8 cellular contexts compared by ENCODE assay signal in genomic region chr19:13012690-13013608, GRCh38. TPM values are rescaled to one million over a fixed set of nuclear protein-coding genes. Genes with fewer than 3 reads are reported as not detected.
DNase-seq lines count a peak whose midpoint lies in the region; ATAC-seq and TF ChIP-seq lines count a peak whose summit lies in the region.

No MANE protein-coding gene starts in this region.

- H3K27ac ChIP-seq in gastrocnemius medialis, result peak overlapping the region; percentile 97 to 100 (median 99)

- in situ Hi-C loops in gastrocnemius medialis (cut with MboI; ENCODE audit: low sequenced_read_pairs in 4 of 4), result no loop called here

- DNase-seq in AG08395 (ENCODE audit: low spot score) (peak; percentile 74), HS-5 (ENCODE audit: low read depth) (peak; percentile 65), left cardiac atrium (peak; percentile 69), gastrocnemius medialis (peak; percentile 91 to 93), iPS-NIHi11 (ENCODE audit: low spot score) (no peak)
- DNase-seq in activated naive CD4-positive, alpha-beta T cell treated with anti-CD3 and anti-CD28 coated beads, Interleukin-2, amount 50 U/mL, for 16 hours, result peak; percentile 27
- DNase-seq in effector CD4-positive, alpha-beta T cell, result no peak

- peaks cover 71 to 79% of the 10 kb centered on the region in 2 donors for H3K4me1 ChIP-seq in gastrocnemius medialis

- no peak for TF ChIP-seq CTCF in gastrocnemius medialis (IDR thresholded peaks at IDR 0.05 in 4 of 5, conservative IDR thresholded peaks at IDR 0.05 in 1 of 5)

- no peaks in the 10 kb centered on the region for H3K9me3 ChIP-seq in gastrocnemius medialis

- peak; percentile 92 to 94 for TF ChIP-seq POLR2A in gastrocnemius medialis (IDR thresholded peaks at IDR 0.05)

- peak; percentile 29 to 57 for ATAC-seq in left cardiac atrium
- peak; percentile 55 to 74 for ATAC-seq in gastrocnemius medialis
- no peak for ATAC-seq in GM18861 (IDR thresholded peaks at IDR 0.05; ENCODE audit: unreplicated experiment)

- no peaks in the 10 kb centered on the region for H3K36me3 ChIP-seq in gastrocnemius medialis

- intact Hi-C loops in left cardiac atrium (cut with DNase I) (no loop called here), gastrocnemius medialis (cut with DNase I; ENCODE audit: low total_unique reads) (loop anchor here (2.0 kb wide), 1 partner anchor 16 kb away; no protein-coding TSS in a partner anchor)

- no peaks in the 10 kb centered on the region for H3K27me3 ChIP-seq in gastrocnemius medialis

- H3K4me3 ChIP-seq in gastrocnemius medialis, result peak overlapping the region; percentile 52 to 74 (median 59)

RNA-seq across cellular contexts. Expression of gene NFIX, which starts 17.7 kb away (rescaled TPM):
- 100 to 1,000 TPM; 117 to 133 TPM for total RNA-seq in left cardiac atrium
- 100 to 1,000 TPM in 2 of 4 donors, 10 to 100 TPM in 2; 31.9 to 128 (median 105) TPM for total RNA-seq in gastrocnemius medialis

RNA-seq across cellular contexts. Expression of gene DAND5, which starts 43.6 kb away (rescaled TPM):
- 1 to 10 TPM; 5.2 to 7.0 TPM for total RNA-seq in left cardiac atrium
- not detected for total RNA-seq in gastrocnemius medialis

RNA-seq across cellular contexts. Expression of gene GADD45GIP1, which starts 55.9 kb away (rescaled TPM):
- total RNA-seq in left cardiac atrium (10 to 100 TPM; 25.5 to 28.1 TPM), gastrocnemius medialis (10 to 100 TPM; 50.7 to 71.0 (median 61.4) TPM)

Comparison
In these comparisons a context has a peak if more than half of its experiments do, and no peak if none do; other contexts are left out.
1. DNase-seq: peak in AG08395 (single experiment), HS-5 (single experiment), activated naive CD4-positive, alpha-beta T cell treated with anti-CD3 and anti-CD28 coated beads, Interleukin-2, amount 50 U/mL, for 16 hours (single experiment), left cardiac atrium (single experiment) and gastrocnemius medialis (2 of 2); none in iPS-NIHi11 (single experiment) and effector CD4-positive, alpha-beta T cell (single experiment).
2. RNA of gene DAND5, which starts 43.6 kb away (total RNA-seq): 5.2 to 7.0 TPM in left cardiac atrium; not detected in gastrocnemius medialis; every median in the first group is over 4 times any median in the second.